ENCODE assay signal across 8 cellular contexts in genomic region chr6:2839982-2840793, GRCh38. TPM values are rescaled to one million over a fixed set of nuclear protein-coding genes. Genes with fewer than 3 reads are reported as not detected.
DNase-seq lines count a peak whose midpoint lies in the region; ATAC-seq and TF ChIP-seq lines count a peak whose summit lies in the region.

No MANE protein-coding gene starts in this region.

- TF ChIP-seq POLR2A in vagina (IDR thresholded peaks at IDR 0.05) = no peak

- intact Hi-C loops in left ventricle myocardium superior (cut with micrococcal nuclease) = loop anchor here (5.0 to 10.0 kb wide), 2 partner anchors 45 to 92 kb away; no protein-coding TSS in a partner anchor
- intact Hi-C loops in vagina (cut with DNase I) = loop anchor here (5.0 to 10.0 kb wide), 2 partner anchors 45 to 152 kb away; no protein-coding TSS in a partner anchor

- no peak for TF ChIP-seq CTCF in cardiac muscle cell (IDR thresholded peaks at IDR 0.05; ENCODE audit: low read depth, low read length)
- TF ChIP-seq CTCF in mesothelial cell of epicardium (IDR thresholded peaks at IDR 0.05; ENCODE audit: unreplicated experiment) = no peak
- TF ChIP-seq CTCF in vagina (IDR thresholded peaks at IDR 0.05) = no peak

- H3K36me3 Mint-ChIP-seq in central memory CD8-positive, alpha-beta T cell (ENCODE audit: insufficient read depth) = peaks cover 37% of the 10 kb centered on the region
- peaks cover 18% of the 10 kb centered on the region for H3K36me3 Mint-ChIP-seq in mesothelial cell of epicardium

- H3K4me1 ChIP-seq in cardiac muscle cell (ENCODE audit: low read depth) = peaks cover 23% of the 10 kb centered on the region
- peaks cover 34% of the 10 kb centered on the region for H3K4me1 ChIP-seq in vagina

- peak overlapping the region; percentile 91 for H3K4me3 Mint-ChIP-seq in central memory CD8-positive, alpha-beta T cell
- peak overlapping the region; percentile 58 for H3K4me3 Mint-ChIP-seq in mesothelial cell of epicardium

- DNase-seq in cardiac muscle cell (ENCODE audit: low read depth in 1 of 2, low spot score in 1 of 2) (no peak), left ventricle myocardium superior (no peak), mesothelial cell of epicardium (ENCODE audit: low spot score in 2 of 2, unreplicated experiment in 2 of 2) (no peak), vagina (ENCODE audit: extremely low spot score in 2 of 2) (no peak), NCI-H1436 treated with DMSO at 0.1 percent for 48 hours (lab: John Stamatoyannopoulos, UW) (no peak), OCI-M2 (lab: John Stamatoyannopoulos, UW; ENCODE audit: unreplicated experiment) (no peak)
- DNase-seq in central memory CD8-positive, alpha-beta T cell (ENCODE audit: low spot score in 2 of 2) = no peak

- ATAC-seq in left ventricle myocardium superior (no peak), GM21737 (IDR thresholded peaks at IDR 0.05; ENCODE audit: unreplicated experiment) (no peak)
- no peak for ATAC-seq in central memory CD8-positive, alpha-beta T cell (replicated peaks; ENCODE audit: extremely low read depth, poor library complexity, severe bottlenecking)

- H3K27me3 ChIP-seq in cardiac muscle cell (no peaks in the 10 kb centered on the region), vagina (no peaks in the 10 kb centered on the region)

- H3K36me3 ChIP-seq in cardiac muscle cell = no peaks in the 10 kb centered on the region
- H3K36me3 ChIP-seq in vagina = peaks cover 0 to 32% of the 10 kb centered on the region in 2 donors

- H3K4me1 Mint-ChIP-seq in central memory CD8-positive, alpha-beta T cell = peaks cover 36% of the 10 kb centered on the region
- H3K4me1 Mint-ChIP-seq in mesothelial cell of epicardium = peaks cover 47% of the 10 kb centered on the region

- no peaks in the 10 kb centered on the region for H3K27me3 Mint-ChIP-seq in central memory CD8-positive, alpha-beta T cell
- no peaks in the 10 kb centered on the region for H3K27me3 Mint-ChIP-seq in mesothelial cell of epicardium (ENCODE audit: low read depth)

- peak overlapping the region; percentile 71 for H3K27ac Mint-ChIP-seq in central memory CD8-positive, alpha-beta T cell (ENCODE audit: low read depth)
- H3K27ac Mint-ChIP-seq in mesothelial cell of epicardium = peak overlapping the region; percentile 98

- no peak overlapping the region for H3K4me3 ChIP-seq in cardiac muscle cell
- peak overlapping the region; percentile 58 to 67 for H3K4me3 ChIP-seq in vagina

- peak overlapping the region; percentile 92 for H3K27ac ChIP-seq in cardiac muscle cell
- peak overlapping the region; percentile 92 for H3K27ac ChIP-seq in vagina

- H3K9me3 ChIP-seq in cardiac muscle cell (ENCODE audit: low read depth) (no peaks in the 10 kb centered on the region), vagina (no peaks in the 10 kb centered on the region)

- no peaks in the 10 kb centered on the region for H3K9me3 Mint-ChIP-seq in central memory CD8-positive, alpha-beta T cell
- H3K9me3 Mint-ChIP-seq in mesothelial cell of epicardium = no peaks in the 10 kb centered on the region

RNA-seq across cellular contexts. Expression of gene SERPINB1, which starts 1.5 kb away (rescaled TPM):
- 3.2 and 8.7 TPM in 2 replicates for total RNA-seq in cardiac muscle cell
- polyA plus RNA-seq in cardiac muscle cell = 6.5 and 9.8 TPM in 2 replicates
- total RNA-seq in left ventricle myocardium superior = 25.4 TPM
- total RNA-seq in mesothelial cell of epicardium = 18.5 to 20.3 TPM (median 19.5 TPM) in 3 replicates
- total RNA-seq in vagina = 38.1 TPM
